ENCODE assay signal across 26 cellular contexts in genomic region chr5:178502401-178503100, GRCh38.
DNase-seq lines count a peak whose midpoint lies in the region; TF ChIP-seq lines count a peak whose summit lies in the region.
"Had no signal": no experiment of that assay in that cellular context is flagged by ENCODE, and none has a peak within 500 bp of the region (broad histone marks: within the 10 kb centered on the region; RNA-seq: fewer than 3 reads in every experiment).

No MANE protein-coding gene starts in this region.

- H3K9me3 ChIP-seq in BLaER1 = peaks cover 32% of the 10 kb centered on the region
- H3K9me3 ChIP-seq: upper lobe of right lung had no signal

- H3K4me1 ChIP-seq in BLaER1 = peaks cover 49% of the 10 kb centered on the region
- H3K4me1 ChIP-seq: upper lobe of right lung had no signal

- no peaks in the 10 kb centered on the region for H4K20me1 ChIP-seq in BLaER1

- H3K9ac ChIP-seq in BLaER1 = no peak overlapping the region

- DNase-seq in HT1080 (ENCODE audit: low read depth) (peak; percentile 78), RPMI7951 (ENCODE audit: low read depth) (peak; percentile 53), kidney tubule cell (ENCODE audit: low spot score) (peak; percentile 71), GM13977 (ENCODE audit: low spot score) (no peak), hepatic stellate cell (ENCODE audit: low spot score) (no peak), nucleus accumbens (lab: John Stamatoyannopoulos, UW) (no peak), NCI-H69 (lab: John Stamatoyannopoulos, UW) (no peak)
- DNase-seq: activated CD4-positive, alpha-beta T cell treated with anti-CD3 and anti-CD28 coated beads for 1 hour; activated gamma-delta T cell treated with Interleukin-2 at 50 U/mL for 16 hours; activated naive CD8-positive, alpha-beta T cell treated with anti-CD3 and anti-CD28 coated beads, Interleukin-2, amount 50 U/mL, for 24 hours; C1 segment of cervical spinal cord; cerebellar nuclear complex; GOT3; naive thymus-derived CD4-positive, alpha-beta T cell; NCI-H1417; NCI-H2081 treated with DMSO at 0.1 percent for 48 hours; NCI-H345; NCI-H774; occipital lobe; OCI-M1; Right ventricle myocardium superior; small intestine; stimulated activated CD4-positive, alpha-beta T cell treated with anti-CD3 and anti-CD28 coated beads, Interleukin-2, amount 100 ng/mL, for 48 hours; substantia nigra; upper lobe of right lung had no signal

- TF ChIP-seq CTCF in GM13977 (IDR thresholded peaks at IDR 0.05; ENCODE audit: extremely low read depth, insufficient read depth, missing control alignments) = no peak

- no peaks in the 10 kb centered on the region for H3K36me3 ChIP-seq in BLaER1
- H3K36me3 ChIP-seq: upper lobe of right lung had no signal

- H3K27me3 ChIP-seq in BLaER1 = no peaks in the 10 kb centered on the region
- H3K27me3 ChIP-seq: upper lobe of right lung had no signal

- H3K27ac ChIP-seq in BLaER1 = no peak overlapping the region
- H3K27ac ChIP-seq: upper lobe of right lung had no signal

- in situ Hi-C loops in GM13977 (cut with MboI; ENCODE audit: low pct_unique_long_range_greater_than_20kb, low sequenced_read_pairs, unreplicated experiment) = no loop called here

- no peak overlapping the region for H3K4me3 ChIP-seq in BLaER1
- H3K4me3 ChIP-seq: upper lobe of right lung had no signal

- peak overlapping the region; percentile 42; the same call in 1 of the 2 replicates for H3K4me2 ChIP-seq in BLaER1

Comparison
In these comparisons a context has a peak if more than half of its experiments do, and no peak if none do; other contexts are left out.
1. DNase-seq: peak in HT1080 (single experiment), RPMI7951 (single experiment) and kidney tubule cell (single experiment); none in GM13977 (single experiment), hepatic stellate cell (single experiment), nucleus accumbens (0 of 56) and NCI-H69 (single experiment).